Comparison of ENCODE assay signal across 1 cellular context in the genomic region with DNA sequence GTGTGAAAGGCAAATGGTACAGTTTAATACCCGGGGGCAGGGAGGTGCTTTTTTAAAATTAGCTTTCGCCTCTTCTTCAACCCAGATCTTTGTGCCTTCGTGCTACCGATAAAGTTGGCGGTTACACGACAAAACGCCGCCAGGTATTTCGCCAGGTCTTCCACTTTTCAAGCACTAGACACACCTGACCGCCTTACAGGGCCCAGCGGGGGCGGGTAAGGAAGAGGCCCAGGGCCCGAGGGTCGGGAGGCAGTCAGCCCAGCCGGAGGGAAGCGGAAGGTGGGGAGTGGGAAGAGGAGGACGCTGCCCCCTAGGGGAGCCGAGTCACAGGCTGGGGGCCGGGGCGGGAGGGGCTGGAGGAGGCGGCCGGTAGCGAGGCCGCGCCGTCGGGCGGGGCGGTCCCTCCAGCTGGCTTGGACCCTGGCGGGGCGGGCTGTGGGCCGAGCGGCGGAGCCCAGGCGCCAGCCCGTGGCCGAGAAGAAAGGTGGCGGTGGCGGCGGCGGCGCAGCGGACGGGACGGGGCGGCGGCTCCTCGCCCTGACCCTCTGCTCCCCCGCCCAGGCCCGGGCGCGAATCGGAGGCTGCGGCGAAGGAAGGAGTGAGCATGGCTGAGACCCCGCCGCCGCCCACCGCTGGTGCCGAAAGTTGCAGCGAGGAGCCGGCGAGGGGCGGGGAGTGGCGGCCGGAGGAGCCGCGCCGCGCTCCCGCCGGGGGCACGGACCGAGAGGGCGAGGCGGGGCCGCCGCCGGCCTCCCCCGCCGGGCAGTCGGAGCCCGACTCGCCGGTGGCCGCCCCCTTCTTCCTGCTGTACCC.
TF ChIP-seq lines count a peak whose summit lies in the region.

No MANE protein-coding gene starts in this region.

TF ChIP-seq in K562, 482 proteins besides CTCF, POLR2A, EP300 and RAD21 (continued from another document):
- TF ChIP-seq, protein P1, sequence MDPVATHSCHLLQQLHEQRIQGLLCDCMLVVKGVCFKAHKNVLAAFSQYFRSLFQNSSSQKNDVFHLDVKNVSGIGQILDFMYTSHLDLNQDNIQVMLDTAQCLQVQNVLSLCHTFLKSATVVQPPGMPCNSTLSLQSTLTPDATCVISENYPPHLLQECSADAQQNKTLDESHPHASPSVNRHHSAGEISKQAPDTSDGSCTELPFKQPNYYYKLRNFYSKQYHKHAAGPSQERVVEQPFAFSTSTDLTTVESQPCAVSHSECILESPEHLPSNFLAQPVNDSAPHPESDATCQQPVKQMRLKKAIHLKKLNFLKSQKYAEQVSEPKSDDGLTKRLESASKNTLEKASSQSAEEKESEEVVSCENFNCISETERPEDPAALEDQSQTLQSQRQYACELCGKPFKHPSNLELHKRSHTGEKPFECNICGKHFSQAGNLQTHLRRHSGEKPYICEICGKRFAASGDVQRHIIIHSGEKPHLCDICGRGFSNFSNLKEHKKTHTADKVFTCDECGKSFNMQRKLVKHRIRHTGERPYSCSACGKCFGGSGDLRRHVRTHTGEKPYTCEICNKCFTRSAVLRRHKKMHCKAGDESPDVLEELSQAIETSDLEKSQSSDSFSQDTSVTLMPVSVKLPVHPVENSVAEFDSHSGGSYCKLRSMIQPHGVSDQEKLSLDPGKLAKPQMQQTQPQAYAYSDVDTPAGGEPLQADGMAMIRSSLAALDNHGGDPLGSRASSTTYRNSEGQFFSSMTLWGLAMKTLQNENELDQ (CRISPR knock-in tag; IDR thresholded peaks at IDR 0.05; ENCODE audit: borderline replicate concordance) = no peak
- TF ChIP-seq SP1 (CRISPR knock-in tag; IDR thresholded peaks at IDR 0.05) (peak; percentile 34; the same call in 1 of the 2 replicates), CBX3 (IDR thresholded peaks at IDR 0.05; ENCODE audit: borderline replicate concordance in 1 of 2, low read length in 2 of 2) (0 out of 3 replicates have a peak, but pooled peaks of 1 of the 2 experiments have one; percentile 35), CBX1 (IDR thresholded peaks at IDR 0.05; ENCODE audit: low read depth) (peak; percentile 86), FOXM1 (IDR thresholded peaks at IDR 0.05; ENCODE audit: low read depth) (no peak), FOXM1 (CRISPR knock-in tag; IDR thresholded peaks at IDR 0.05; ENCODE audit: low read depth) (no peak), ZNF830 (CRISPR knock-in tag; IDR thresholded peaks at IDR 0.05) (no peak)
- TF ChIP-seq, protein P2, sequence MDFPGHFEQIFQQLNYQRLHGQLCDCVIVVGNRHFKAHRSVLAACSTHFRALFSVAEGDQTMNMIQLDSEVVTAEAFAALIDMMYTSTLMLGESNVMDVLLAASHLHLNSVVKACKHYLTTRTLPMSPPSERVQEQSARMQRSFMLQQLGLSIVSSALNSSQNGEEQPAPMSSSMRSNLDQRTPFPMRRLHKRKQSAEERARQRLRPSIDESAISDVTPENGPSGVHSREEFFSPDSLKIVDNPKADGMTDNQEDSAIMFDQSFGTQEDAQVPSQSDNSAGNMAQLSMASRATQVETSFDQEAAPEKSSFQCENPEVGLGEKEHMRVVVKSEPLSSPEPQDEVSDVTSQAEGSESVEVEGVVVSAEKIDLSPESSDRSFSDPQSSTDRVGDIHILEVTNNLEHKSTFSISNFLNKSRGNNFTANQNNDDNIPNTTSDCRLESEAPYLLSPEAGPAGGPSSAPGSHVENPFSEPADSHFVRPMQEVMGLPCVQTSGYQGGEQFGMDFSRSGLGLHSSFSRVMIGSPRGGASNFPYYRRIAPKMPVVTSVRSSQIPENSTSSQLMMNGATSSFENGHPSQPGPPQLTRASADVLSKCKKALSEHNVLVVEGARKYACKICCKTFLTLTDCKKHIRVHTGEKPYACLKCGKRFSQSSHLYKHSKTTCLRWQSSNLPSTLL (IDR thresholded peaks at IDR 0.05) = no peak
- TF ChIP-seq, protein P3, sequence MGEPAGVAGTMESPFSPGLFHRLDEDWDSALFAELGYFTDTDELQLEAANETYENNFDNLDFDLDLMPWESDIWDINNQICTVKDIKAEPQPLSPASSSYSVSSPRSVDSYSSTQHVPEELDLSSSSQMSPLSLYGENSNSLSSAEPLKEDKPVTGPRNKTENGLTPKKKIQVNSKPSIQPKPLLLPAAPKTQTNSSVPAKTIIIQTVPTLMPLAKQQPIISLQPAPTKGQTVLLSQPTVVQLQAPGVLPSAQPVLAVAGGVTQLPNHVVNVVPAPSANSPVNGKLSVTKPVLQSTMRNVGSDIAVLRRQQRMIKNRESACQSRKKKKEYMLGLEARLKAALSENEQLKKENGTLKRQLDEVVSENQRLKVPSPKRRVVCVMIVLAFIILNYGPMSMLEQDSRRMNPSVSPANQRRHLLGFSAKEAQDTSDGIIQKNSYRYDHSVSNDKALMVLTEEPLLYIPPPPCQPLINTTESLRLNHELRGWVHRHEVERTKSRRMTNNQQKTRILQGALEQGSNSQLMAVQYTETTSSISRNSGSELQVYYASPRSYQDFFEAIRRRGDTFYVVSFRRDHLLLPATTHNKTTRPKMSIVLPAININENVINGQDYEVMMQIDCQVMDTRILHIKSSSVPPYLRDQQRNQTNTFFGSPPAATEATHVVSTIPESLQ (CRISPR knock-in tag; IDR thresholded peaks at IDR 0.05) = no peak
